Comparison of ENCODE assay signal across 8 cellular contexts in genomic region chr5:4941957-4942830, GRCh38.
DNase-seq lines count a peak whose midpoint lies in the region; ATAC-seq and TF ChIP-seq lines count a peak whose summit lies in the region.

No MANE protein-coding gene starts in this region.

- H3K4me1 Mint-ChIP-seq in activated CD4-positive, alpha-beta memory T cell treated with anti-CD3 and anti-CD28 coated beads for 36 hours (ENCODE audit: low read depth) = no peaks in the 10 kb centered on the region
- H3K4me1 Mint-ChIP-seq in activated CD4-positive, alpha-beta memory T cell treated with anti-CD3 and anti-CD28 coated beads, Interleukin-2, amount 10 ng/mL, durations not matched to agents 7 days and 5 days = no peaks in the 10 kb centered on the region
- H3K4me1 Mint-ChIP-seq in stimulated activated naive B cell treated with anti-CD40 and anti-IgM and Interleukin-4, amounts not matched to agents 10 μg/mL and 1 μg/mL and 100 μg/mL, for 72 hours = no peaks in the 10 kb centered on the region

- TF ChIP-seq POLR2A in lower leg skin (IDR thresholded peaks at IDR 0.05) = no peak

- TF ChIP-seq CTCF in LNCAP (IDR thresholded peaks at IDR 0.05) (peak; percentile 100), retinal pigment epithelial cell (conservative IDR thresholded peaks at IDR 0.05; ENCODE audit: low read depth, low read length) (peak; percentile 34), lower leg skin (IDR thresholded peaks at IDR 0.05) (peak in 1 of 3 donors; percentile 12)

- ATAC-seq in esophagus mucosa = peak; percentile 55
- no peak for ATAC-seq in stimulated activated naive B cell treated with anti-CD40 and anti-IgM and Interleukin-4, amounts not matched to agents 10 μg/mL and 1 μg/mL and 100 μg/mL, for 72 hours (replicated peaks)

- intact Hi-C loops in activated CD4-positive, alpha-beta memory T cell treated with anti-CD3 and anti-CD28 coated beads for 36 hours (cut with micrococcal nuclease) = no loop called here
- intact Hi-C loops in lower leg skin (cut with DNase I; ENCODE audit: low total_unique reads) = no loop called here

- WGBS in lower leg skin, 2 donors = 45 to 48% methylated on average over 32 to 33 of the region's 33 CpGs

- peak; percentile 12 for DNase-seq in activated CD4-positive, alpha-beta memory T cell treated with anti-CD3 and anti-CD28 coated beads for 36 hours
- no peak for DNase-seq in activated CD4-positive, alpha-beta memory T cell treated with anti-CD3 and anti-CD28 coated beads, Interleukin-2, amount 10 ng/mL, durations not matched to agents 7 days and 5 days
- DNase-seq in retinal pigment epithelial cell (ENCODE audit: low read depth) (no peak), hepatic stellate cell (ENCODE audit: low spot score) (no peak), lower leg skin (ENCODE audit: low spot score in 2 of 2) (no peak)
- DNase-seq in stimulated activated naive B cell treated with anti-CD40 and anti-IgM and Interleukin-4, amounts not matched to agents 10 μg/mL and 1 μg/mL and 100 μg/mL, for 72 hours = no peak

- POLR2A ChIA-PET in activated CD4-positive, alpha-beta memory T cell treated with anti-CD3 and anti-CD28 coated beads for 36 hours (lab: Charles Lee) = no interaction called here
- POLR2A ChIA-PET in activated CD4-positive, alpha-beta memory T cell treated with anti-CD3 and anti-CD28 coated beads, Interleukin-2, amount 10 ng/mL, durations not matched to agents 7 days and 5 days (lab: Charles Lee) = no interaction called here

- no peak overlapping the region for H3K27ac Mint-ChIP-seq in activated CD4-positive, alpha-beta memory T cell treated with anti-CD3 and anti-CD28 coated beads for 36 hours
- H3K27ac Mint-ChIP-seq in activated CD4-positive, alpha-beta memory T cell treated with anti-CD3 and anti-CD28 coated beads, Interleukin-2, amount 10 ng/mL, durations not matched to agents 7 days and 5 days = no peak overlapping the region
- H3K27ac Mint-ChIP-seq in stimulated activated naive B cell treated with anti-CD40 and anti-IgM and Interleukin-4, amounts not matched to agents 10 μg/mL and 1 μg/mL and 100 μg/mL, for 72 hours = no peak overlapping the region

- no peaks in the 10 kb centered on the region for H3K9me3 Mint-ChIP-seq in activated CD4-positive, alpha-beta memory T cell treated with anti-CD3 and anti-CD28 coated beads for 36 hours
- H3K9me3 Mint-ChIP-seq in activated CD4-positive, alpha-beta memory T cell treated with anti-CD3 and anti-CD28 coated beads, Interleukin-2, amount 10 ng/mL, durations not matched to agents 7 days and 5 days = no peaks in the 10 kb centered on the region
- H3K9me3 Mint-ChIP-seq in stimulated activated naive B cell treated with anti-CD40 and anti-IgM and Interleukin-4, amounts not matched to agents 10 μg/mL and 1 μg/mL and 100 μg/mL, for 72 hours = no peaks in the 10 kb centered on the region

- H3K36me3 Mint-ChIP-seq in activated CD4-positive, alpha-beta memory T cell treated with anti-CD3 and anti-CD28 coated beads for 36 hours = no peaks in the 10 kb centered on the region
- no peaks in the 10 kb centered on the region for H3K36me3 Mint-ChIP-seq in activated CD4-positive, alpha-beta memory T cell treated with anti-CD3 and anti-CD28 coated beads, Interleukin-2, amount 10 ng/mL, durations not matched to agents 7 days and 5 days (ENCODE audit: low read depth)
- no peaks in the 10 kb centered on the region for H3K36me3 Mint-ChIP-seq in stimulated activated naive B cell treated with anti-CD40 and anti-IgM and Interleukin-4, amounts not matched to agents 10 μg/mL and 1 μg/mL and 100 μg/mL, for 72 hours

- no peak overlapping the region for H3K4me3 Mint-ChIP-seq in activated CD4-positive, alpha-beta memory T cell treated with anti-CD3 and anti-CD28 coated beads for 36 hours
- H3K4me3 Mint-ChIP-seq in activated CD4-positive, alpha-beta memory T cell treated with anti-CD3 and anti-CD28 coated beads, Interleukin-2, amount 10 ng/mL, durations not matched to agents 7 days and 5 days = no peak overlapping the region
- H3K4me3 Mint-ChIP-seq in stimulated activated naive B cell treated with anti-CD40 and anti-IgM and Interleukin-4, amounts not matched to agents 10 μg/mL and 1 μg/mL and 100 μg/mL, for 72 hours = no peak overlapping the region

- H3K4me3 ChIP-seq in retinal pigment epithelial cell (ENCODE audit: low read length) (no peak overlapping the region), lower leg skin (ENCODE audit: low read depth, poor library complexity, severe bottlenecking) (no peak overlapping the region)

- CTCF ChIA-PET in activated CD4-positive, alpha-beta memory T cell treated with anti-CD3 and anti-CD28 coated beads for 36 hours (lab: Charles Lee) = interaction anchor here (1.7 to 2.8 kb wide), 2 partner anchors 9 to 63 kb away, joined by 5 to 9 read pairs; no protein-coding TSS in a partner anchor
- CTCF ChIA-PET in activated CD4-positive, alpha-beta memory T cell treated with anti-CD3 and anti-CD28 coated beads, Interleukin-2, amount 10 ng/mL, durations not matched to agents 7 days and 5 days (lab: Charles Lee) = interaction anchor here (0.7 to 1.7 kb wide), 3 partner anchors 9 to 74 kb away, joined by 3 to 4 read pairs (median 4); no protein-coding TSS in a partner anchor

- H3K27me3 Mint-ChIP-seq in activated CD4-positive, alpha-beta memory T cell treated with anti-CD3 and anti-CD28 coated beads for 36 hours = no peaks in the 10 kb centered on the region
- H3K27me3 Mint-ChIP-seq in activated CD4-positive, alpha-beta memory T cell treated with anti-CD3 and anti-CD28 coated beads, Interleukin-2, amount 10 ng/mL, durations not matched to agents 7 days and 5 days = no peaks in the 10 kb centered on the region
- H3K27me3 Mint-ChIP-seq in stimulated activated naive B cell treated with anti-CD40 and anti-IgM and Interleukin-4, amounts not matched to agents 10 μg/mL and 1 μg/mL and 100 μg/mL, for 72 hours = peaks cover 0 to 4% of the 10 kb centered on the region in 2 donors
